Comparison of ENCODE assay signal across 8 cellular contexts in the genomic region with DNA sequence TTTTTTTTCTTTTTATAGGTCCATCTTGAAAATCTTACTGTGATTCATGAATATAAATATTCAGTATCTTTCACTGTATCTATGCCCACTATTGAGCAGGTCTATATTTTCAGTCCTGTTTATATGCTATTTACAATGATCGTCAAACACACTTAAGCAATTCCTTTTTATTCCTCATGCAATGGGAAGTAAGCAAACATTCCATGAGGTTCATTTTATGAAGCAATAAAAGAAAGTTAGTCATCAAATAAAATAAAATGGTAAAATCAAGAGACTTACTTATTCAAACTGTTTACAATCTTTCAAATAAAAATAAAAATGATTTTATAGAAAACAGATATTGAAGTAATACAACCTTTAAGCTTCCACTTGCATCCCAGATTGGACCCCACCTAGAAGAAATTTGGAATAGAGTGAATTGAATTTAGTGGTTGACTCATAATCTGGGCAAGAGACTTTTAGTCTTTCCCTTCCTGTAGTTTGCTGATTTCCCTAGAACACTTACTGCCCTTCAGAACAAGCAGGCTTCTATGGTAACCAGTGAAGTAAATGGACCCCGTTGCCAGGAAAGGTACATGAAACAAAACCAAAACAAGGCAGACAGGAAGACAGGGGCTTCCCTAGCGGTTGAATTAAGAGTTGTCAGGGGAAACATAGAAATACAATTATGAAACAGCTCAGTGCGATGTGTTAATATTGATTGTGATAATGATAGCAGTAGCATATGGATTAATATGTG.
A peak's percentile ranks its signal among the peaks of the same experiment; 100 is the strongest.
DNase-seq lines count a peak whose midpoint lies in the region; ATAC-seq and TF ChIP-seq lines count a peak whose summit lies in the region.

No MANE protein-coding gene starts in this region.

- H3K27ac Mint-ChIP-seq in stimulated activated naive B cell treated with anti-CD40 and anti-IgM and Interleukin-4, amounts not matched to agents 10 μg/mL and 1 μg/mL and 100 μg/mL, for 72 hours = peak overlapping the region; percentile 77

- H3K36me3 ChIP-seq in hepatocyte (replicated peaks; ENCODE audit: insufficient read depth, low read depth) = no peaks in the 10 kb centered on the region

- H3K4me3 Mint-ChIP-seq in stimulated activated naive B cell treated with anti-CD40 and anti-IgM and Interleukin-4, amounts not matched to agents 10 μg/mL and 1 μg/mL and 100 μg/mL, for 72 hours = peak overlapping the region; percentile 51 to 55

- DNase-seq in NCI-H1436 (lab: John Stamatoyannopoulos, UW) = peak; percentile 19
- DNase-seq in NCI-H1436 treated with DMSO at 0.1 percent for 48 hours (lab: John Stamatoyannopoulos, UW) = no peak
- peak; percentile 68 for DNase-seq in HCEC 1CT
- DNase-seq in NCI-H2029 (lab: John Stamatoyannopoulos, UW) = peak; percentile 30
- peak; percentile 15 for DNase-seq in activated effector memory CD4-positive, alpha-beta T cell treated with Interleukin-2 at 50 U/mL for 16 hours
- DNase-seq in hepatocyte (ENCODE audit: low spot score) = peak; percentile 66
- DNase-seq in stimulated activated naive B cell treated with anti-CD40 and anti-IgM and Interleukin-4, amounts not matched to agents 10 μg/mL and 1 μg/mL and 100 μg/mL, for 72 hours = peak; percentile 65
- no peak for DNase-seq in cerebellum (ENCODE audit: low spot score)

- H3K4me3 ChIP-seq in hepatocyte = no peak overlapping the region

- WGBS in hepatocyte (ENCODE audit: low lambda C conversion rate, missing lambda C conversion rate) = 47% methylated on average over 4 of the region's 4 CpGs

- TF ChIP-seq CTCF in hepatocyte (IDR thresholded peaks at IDR 0.05; ENCODE audit: poor library complexity) = peak; percentile 37

- H2AFZ ChIP-seq in hepatocyte = no peak overlapping the region

- peaks cover 47% of the 10 kb centered on the region for H3K4me1 ChIP-seq in hepatocyte (ENCODE audit: insufficient read depth)

- H3K27ac ChIP-seq in hepatocyte = peak overlapping the region; percentile 86

- H3K27me3 ChIP-seq in hepatocyte = no peaks in the 10 kb centered on the region

- H3K9me2 ChIP-seq in hepatocyte (replicated peaks; ENCODE audit: insufficient read depth) = no peaks in the 10 kb centered on the region

- peak; percentile 86 for ATAC-seq in stimulated activated naive B cell treated with anti-CD40 and anti-IgM and Interleukin-4, amounts not matched to agents 10 μg/mL and 1 μg/mL and 100 μg/mL, for 72 hours (replicated peaks)

- H3K9me3 ChIP-seq in hepatocyte (ENCODE audit: low read depth) = no peaks in the 10 kb centered on the region

- peaks cover 31 to 63% of the 10 kb centered on the region in 2 donors for H3K4me1 Mint-ChIP-seq in stimulated activated naive B cell treated with anti-CD40 and anti-IgM and Interleukin-4, amounts not matched to agents 10 μg/mL and 1 μg/mL and 100 μg/mL, for 72 hours

- peaks cover 4 to 18% of the 10 kb centered on the region in 2 donors for H3K36me3 Mint-ChIP-seq in stimulated activated naive B cell treated with anti-CD40 and anti-IgM and Interleukin-4, amounts not matched to agents 10 μg/mL and 1 μg/mL and 100 μg/mL, for 72 hours

- peaks cover 1 to 3% of the 10 kb centered on the region in 2 donors for H3K9me3 Mint-ChIP-seq in stimulated activated naive B cell treated with anti-CD40 and anti-IgM and Interleukin-4, amounts not matched to agents 10 μg/mL and 1 μg/mL and 100 μg/mL, for 72 hours

- H3K79me2 ChIP-seq in hepatocyte = no peaks in the 10 kb centered on the region

- peak overlapping the region; percentile 3 for H3K4me2 ChIP-seq in hepatocyte

- H4K20me1 ChIP-seq in hepatocyte (ENCODE audit: insufficient read depth, poor library complexity, severe bottlenecking) = no peaks in the 10 kb centered on the region

- no peaks in the 10 kb centered on the region for H3K27me3 Mint-ChIP-seq in stimulated activated naive B cell treated with anti-CD40 and anti-IgM and Interleukin-4, amounts not matched to agents 10 μg/mL and 1 μg/mL and 100 μg/mL, for 72 hours

Comparison
In these comparisons a context has a peak if more than half of its experiments do, and no peak if none do; other contexts are left out.
1. DNase-seq: peak in NCI-H1436 (single experiment), HCEC 1CT (single experiment), NCI-H2029 (single experiment), activated effector memory CD4-positive, alpha-beta T cell treated with Interleukin-2 at 50 U/mL for 16 hours (single experiment), hepatocyte (single experiment) and stimulated activated naive B cell treated with anti-CD40 and anti-IgM and Interleukin-4, amounts not matched to agents 10 μg/mL and 1 μg/mL and 100 μg/mL, for 72 hours (single experiment); none in NCI-H1436 treated with DMSO at 0.1 percent for 48 hours (single experiment) and cerebellum (single experiment).